ENCODE assay signal across 35 cellular contexts in the genomic region with DNA sequence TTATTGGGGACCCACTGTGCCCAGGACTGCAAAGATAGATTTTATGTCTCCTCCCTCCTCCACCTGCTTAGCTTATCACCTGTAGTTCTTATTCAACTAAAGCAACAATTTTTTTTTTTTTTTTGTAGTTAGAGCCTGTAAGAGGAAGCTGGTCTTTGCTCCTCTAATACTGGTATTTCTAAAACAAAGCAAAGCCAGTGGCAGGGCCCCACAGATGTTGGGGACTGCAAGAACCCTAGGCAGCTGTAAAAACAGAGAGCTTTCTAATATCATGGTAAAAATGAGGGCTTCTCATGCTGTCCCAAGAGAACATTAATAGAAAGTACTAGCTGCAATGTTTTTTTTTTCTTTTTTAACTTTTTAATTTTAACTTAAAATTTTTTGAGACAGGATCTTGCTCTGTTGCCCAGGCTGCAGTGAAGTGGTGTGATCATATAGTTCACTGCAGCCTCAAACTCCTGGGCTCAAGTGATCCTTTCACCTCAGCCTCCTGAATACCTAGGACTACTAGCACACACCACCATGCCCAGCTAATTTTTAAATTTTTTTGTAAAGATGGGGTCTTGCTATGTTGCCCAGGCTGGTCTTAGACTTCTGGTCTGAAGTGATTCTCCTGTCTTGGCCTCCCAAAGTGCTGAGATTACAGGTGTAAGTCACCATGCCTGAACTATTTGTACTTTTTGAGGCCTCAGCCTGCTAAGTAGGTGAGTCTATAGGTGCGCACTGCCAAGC. TPM values are rescaled to one million over a fixed set of nuclear protein-coding genes. Genes with fewer than 3 reads are reported as not detected.
"Had no signal": no experiment of that assay in that cellular context is flagged by ENCODE, and none has a peak within 500 bp of the region (broad histone marks: within the 10 kb centered on the region; RNA-seq: fewer than 3 reads in every experiment).

No MANE protein-coding gene starts in this region.

- H3K4me3 ChIP-seq: ascending aorta, breast epithelium, cardiac muscle cell, coronary artery, dorsolateral prefrontal cortex, esophagus muscularis mucosa, gastrocnemius medialis, heart left ventricle had no signal

- H3K4me1 Mint-ChIP-seq: activated CD4-positive, alpha-beta memory T cell treated with anti-CD3 and anti-CD28 coated beads, Interleukin-2, amount 10 ng/mL, durations not matched to agents 7 days and 5 days; activated CD4-positive, alpha-beta T cell treated with anti-CD3 and anti-CD28 coated beads for 36 hours; activated CD4-positive, alpha-beta T cell treated with anti-CD3 and anti-CD28 coated beads, Interleukin-2, amount 10 ng/mL, durations not matched to agents 24 days and 14 days; activated naive CD4-positive, alpha-beta T cell treated with anti-CD3 and anti-CD28 coated beads, Interleukin-2, amount 10 ng/mL, durations not matched to agents 7 days and 5 days had no signal

- H3K4me1 ChIP-seq: ascending aorta, foreskin keratinocyte, gastrocnemius medialis had no signal

- H3K36me3 Mint-ChIP-seq: activated naive CD4-positive, alpha-beta T cell treated with anti-CD3 and anti-CD28 coated beads, Interleukin-2, amount 10 ng/mL, durations not matched to agents 7 days and 5 days; activated naive CD4-positive, alpha-beta T cell treated with anti-CD3 and anti-CD28 coated beads, Interleukin-2, amount 50 U/mL, for 72 hours; activated naive CD8-positive, alpha-beta T cell treated with anti-CD3 and anti-CD28 coated beads, Interleukin-2, amount 10 ng/mL, durations not matched to agents 7 days and 5 days had no signal

- H3K27ac ChIP-seq: ascending aorta, breast epithelium, cardiac muscle cell, coronary artery, esophagus muscularis mucosa, foreskin keratinocyte, gastrocnemius medialis, heart left ventricle, WERI-Rb-1 had no signal

- H3K4me3 Mint-ChIP-seq: activated CD4-positive, alpha-beta memory T cell treated with anti-CD3 and anti-CD28 coated beads, Interleukin-2, amount 10 ng/mL, durations not matched to agents 7 days and 5 days; activated CD4-positive, alpha-beta T cell treated with anti-CD3 and anti-CD28 coated beads for 36 hours; activated CD4-positive, alpha-beta T cell treated with anti-CD3 and anti-CD28 coated beads, Interleukin-2, amount 10 ng/mL, durations not matched to agents 24 days and 14 days; activated naive CD4-positive, alpha-beta T cell treated with anti-CD3 and anti-CD28 coated beads, Interleukin-2, amount 10 ng/mL, durations not matched to agents 7 days and 5 days; activated naive CD8-positive, alpha-beta T cell treated with anti-CD3 and anti-CD28 coated beads, Interleukin-2, amount 10 ng/mL, durations not matched to agents 7 days and 5 days; activated T-cell treated with anti-CD3 and anti-CD28 coated beads, Interleukin-2, amount 50 U/mL, for 24 hours; activated T-cell treated with anti-CD3 and anti-CD28 coated beads, Interleukin-2, amount 50 U/mL, for 72 hours; brain; dendritic cell treated with granulocyte-macrophage colony-stimulating factor and Interleukin-4, amounts not matched to agents 40 ng/mL and 50 ng/mL, for 4 days; T-helper 17 cell; T-helper 2 cell treated with Interferon-gamma antibody and Interleukin-4, amounts not matched to agents 5 μg/mL and 100 μg/mL, for 36 hours had no signal

- H3K36me3 ChIP-seq: ascending aorta, breast epithelium, cardiac muscle cell, esophagus muscularis mucosa, gastrocnemius medialis, heart left ventricle, WERI-Rb-1 had no signal

- H3K27ac Mint-ChIP-seq: activated CD4-positive, alpha-beta memory T cell treated with anti-CD3 and anti-CD28 coated beads, Interleukin-2, amount 10 ng/mL, durations not matched to agents 7 days and 5 days; activated CD4-positive, alpha-beta T cell treated with anti-CD3 and anti-CD28 coated beads for 36 hours; activated CD4-positive, alpha-beta T cell treated with anti-CD3 and anti-CD28 coated beads, Interleukin-2, amount 10 ng/mL, durations not matched to agents 24 days and 14 days; activated naive CD4-positive, alpha-beta T cell treated with anti-CD3 and anti-CD28 coated beads, Interleukin-2, amount 10 ng/mL, durations not matched to agents 7 days and 5 days; activated naive CD4-positive, alpha-beta T cell treated with anti-CD3 and anti-CD28 coated beads, Interleukin-2, amount 50 U/mL, for 72 hours; activated naive CD8-positive, alpha-beta T cell treated with anti-CD3 and anti-CD28 coated beads, Interleukin-2, amount 10 ng/mL, durations not matched to agents 7 days and 5 days; activated T-cell treated with anti-CD3 and anti-CD28 coated beads, Interleukin-2, amount 50 U/mL, for 24 hours; activated T-cell treated with anti-CD3 and anti-CD28 coated beads, Interleukin-2, amount 50 U/mL, for 72 hours; dendritic cell treated with granulocyte-macrophage colony-stimulating factor and Interleukin-4, amounts not matched to agents 40 ng/mL and 50 ng/mL, for 4 days; T-helper 17 cell; T-helper 2 cell treated with Interferon-gamma antibody and Interleukin-4, amounts not matched to agents 5 μg/mL and 100 μg/mL, for 36 hours had no signal

- H3K9me3 Mint-ChIP-seq: activated CD4-positive, alpha-beta memory T cell treated with anti-CD3 and anti-CD28 coated beads, Interleukin-2, amount 10 ng/mL, durations not matched to agents 7 days and 5 days; activated CD4-positive, alpha-beta T cell treated with anti-CD3 and anti-CD28 coated beads, Interleukin-2, amount 10 ng/mL, durations not matched to agents 24 days and 14 days; activated naive CD4-positive, alpha-beta T cell treated with anti-CD3 and anti-CD28 coated beads, Interleukin-2, amount 10 ng/mL, durations not matched to agents 7 days and 5 days; activated naive CD4-positive, alpha-beta T cell treated with anti-CD3 and anti-CD28 coated beads, Interleukin-2, amount 50 U/mL, for 72 hours; activated naive CD8-positive, alpha-beta T cell treated with anti-CD3 and anti-CD28 coated beads, Interleukin-2, amount 10 ng/mL, durations not matched to agents 7 days and 5 days; activated T-cell treated with anti-CD3 and anti-CD28 coated beads, Interleukin-2, amount 50 U/mL, for 24 hours; activated T-cell treated with anti-CD3 and anti-CD28 coated beads, Interleukin-2, amount 50 U/mL, for 72 hours; brain; dendritic cell treated with granulocyte-macrophage colony-stimulating factor and Interleukin-4, amounts not matched to agents 40 ng/mL and 50 ng/mL, for 4 days; T-helper 2 cell treated with Interferon-gamma antibody and Interleukin-4, amounts not matched to agents 5 μg/mL and 100 μg/mL, for 36 hours had no signal

- H3K27me3 ChIP-seq: ascending aorta, breast epithelium, cardiac muscle cell, dorsolateral prefrontal cortex, esophagus muscularis mucosa, foreskin keratinocyte, gastrocnemius medialis, heart left ventricle had no signal

- H3K9me3 ChIP-seq: ascending aorta, breast epithelium, esophagus muscularis mucosa, gastrocnemius medialis, heart left ventricle had no signal

- DNase-seq: activated CD4-positive, alpha-beta memory T cell treated with anti-CD3 and anti-CD28 coated beads, Interleukin-2, amount 10 ng/mL, durations not matched to agents 7 days and 5 days; activated CD4-positive, alpha-beta T cell treated with anti-CD3 and anti-CD28 coated beads for 36 hours; activated CD4-positive, alpha-beta T cell treated with anti-CD3 and anti-CD28 coated beads, Interleukin-2, amount 10 ng/mL, durations not matched to agents 24 days and 14 days; activated CD4-positive, CD25-positive, alpha-beta regulatory T cell; activated CD4-positive, CD25-positive, alpha-beta regulatory T cell treated with anti-CD3 and anti-CD28 coated beads, Interleukin-2, amount 50 U/mL, for 72 hours; activated CD8-positive, alpha-beta memory T cell treated with anti-CD3 and anti-CD28 coated beads, Interleukin-2, amount 50 U/mL, for 48 hours; activated gamma-delta T cell; activated naive CD4-positive, alpha-beta T cell; activated naive CD4-positive, alpha-beta T cell treated with anti-CD3 and anti-CD28 coated beads, Interleukin-2, amount 10 ng/mL, durations not matched to agents 7 days and 5 days; activated naive CD8-positive, alpha-beta T cell treated with anti-CD3 and anti-CD28 coated beads, Interleukin-2, amount 10 ng/mL, durations not matched to agents 7 days and 5 days; activated T-cell treated with anti-CD3 and anti-CD28 coated beads for 4 hours; activated T-cell treated with anti-CD3 and anti-CD28 coated beads, Interleukin-2, amount 50 U/mL, for 24 hours; activated T-cell treated with anti-CD3 and anti-CD28 coated beads, Interleukin-2, amount 50 U/mL, for 72 hours; central memory CD4-positive, alpha-beta T cell; cerebellar nuclear complex; dorsolateral prefrontal cortex; effector memory CD4-positive, alpha-beta T cell; erythroblast; foreskin keratinocyte; gastrocnemius medialis; glutamatergic neuron; heart left ventricle; T-helper 1 cell; T-helper 17 cell; T1000; WERI-Rb-1 had no signal

RNA-seq across cellular contexts. Expression of gene SPATA12, which starts 27.1 kb away (rescaled TPM):
- total RNA-seq: activated CD4-positive, alpha-beta memory T cell treated with anti-CD3 and anti-CD28 coated beads, Interleukin-2, amount 10 ng/mL, durations not matched to agents 7 days and 5 days; activated CD4-positive, alpha-beta T cell treated with anti-CD3 and anti-CD28 coated beads for 36 hours; activated CD4-positive, alpha-beta T cell treated with anti-CD3 and anti-CD28 coated beads, Interleukin-2, amount 10 ng/mL, durations not matched to agents 24 days and 14 days; activated naive CD4-positive, alpha-beta T cell treated with anti-CD3 and anti-CD28 coated beads, Interleukin-2, amount 50 U/mL, for 72 hours; activated naive CD8-positive, alpha-beta T cell treated with anti-CD3 and anti-CD28 coated beads, Interleukin-2, amount 10 ng/mL, durations not matched to agents 7 days and 5 days; activated T-cell treated with anti-CD3 and anti-CD28 coated beads, Interleukin-2, amount 50 U/mL, for 72 hours; ascending aorta; cardiac muscle cell; foreskin keratinocyte; gastrocnemius medialis; T-helper 17 cell had no signal
- polyA plus RNA-seq: cardiac muscle cell had no signal
